2 cellular contexts compared by ENCODE assay signal in the genomic region with DNA sequence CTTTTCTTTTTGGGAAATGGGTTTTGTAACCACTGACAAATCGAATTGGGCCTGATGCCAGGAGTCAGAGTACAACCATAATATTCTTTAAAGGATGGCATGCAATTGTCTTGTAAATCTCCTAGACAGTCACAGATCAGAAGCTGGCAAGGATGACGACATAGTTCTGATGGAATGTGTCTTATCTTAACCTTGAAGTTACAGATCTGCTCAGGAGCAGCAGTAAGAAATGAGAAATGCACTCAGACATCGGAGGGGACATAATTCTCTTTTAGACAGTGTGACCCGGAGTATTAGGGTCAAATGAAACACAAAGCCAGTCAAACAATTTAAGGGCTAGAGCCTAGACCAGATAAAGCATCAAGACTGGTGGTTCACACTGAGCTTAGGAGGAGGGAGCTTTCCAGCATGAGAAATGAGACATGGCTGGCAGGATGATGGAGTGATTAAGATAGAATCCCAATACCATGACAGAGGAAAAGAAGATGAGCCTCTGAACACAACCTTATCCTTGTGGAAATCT.
TF ChIP-seq lines count a peak whose summit lies in the region.

No MANE protein-coding gene starts in this region.

TF ChIP-seq in GM23338, 12 proteins besides CTCF, POLR2A, EP300 and RAD21:
- TF ChIP-seq ZNF114 (CRISPR knock-in tag; IDR thresholded peaks at IDR 0.05) (no peak), ZNF331 (CRISPR knock-in tag; IDR thresholded peaks at IDR 0.05; ENCODE audit: low read depth) (no peak), EZH2phosphoT487 (IDR thresholded peaks at IDR 0.05; ENCODE audit: unreplicated experiment) (no peak), CREB1 (CRISPR knock-in tag; IDR thresholded peaks at IDR 0.05; ENCODE audit: low read depth) (no peak), POLR2AphosphoS5 (IDR thresholded peaks at IDR 0.05; ENCODE audit: low read depth) (no peak), NANOG (IDR thresholded peaks at IDR 0.05; ENCODE audit: borderline replicate concordance) (no peak)
- TF ChIP-seq, protein P1, sequence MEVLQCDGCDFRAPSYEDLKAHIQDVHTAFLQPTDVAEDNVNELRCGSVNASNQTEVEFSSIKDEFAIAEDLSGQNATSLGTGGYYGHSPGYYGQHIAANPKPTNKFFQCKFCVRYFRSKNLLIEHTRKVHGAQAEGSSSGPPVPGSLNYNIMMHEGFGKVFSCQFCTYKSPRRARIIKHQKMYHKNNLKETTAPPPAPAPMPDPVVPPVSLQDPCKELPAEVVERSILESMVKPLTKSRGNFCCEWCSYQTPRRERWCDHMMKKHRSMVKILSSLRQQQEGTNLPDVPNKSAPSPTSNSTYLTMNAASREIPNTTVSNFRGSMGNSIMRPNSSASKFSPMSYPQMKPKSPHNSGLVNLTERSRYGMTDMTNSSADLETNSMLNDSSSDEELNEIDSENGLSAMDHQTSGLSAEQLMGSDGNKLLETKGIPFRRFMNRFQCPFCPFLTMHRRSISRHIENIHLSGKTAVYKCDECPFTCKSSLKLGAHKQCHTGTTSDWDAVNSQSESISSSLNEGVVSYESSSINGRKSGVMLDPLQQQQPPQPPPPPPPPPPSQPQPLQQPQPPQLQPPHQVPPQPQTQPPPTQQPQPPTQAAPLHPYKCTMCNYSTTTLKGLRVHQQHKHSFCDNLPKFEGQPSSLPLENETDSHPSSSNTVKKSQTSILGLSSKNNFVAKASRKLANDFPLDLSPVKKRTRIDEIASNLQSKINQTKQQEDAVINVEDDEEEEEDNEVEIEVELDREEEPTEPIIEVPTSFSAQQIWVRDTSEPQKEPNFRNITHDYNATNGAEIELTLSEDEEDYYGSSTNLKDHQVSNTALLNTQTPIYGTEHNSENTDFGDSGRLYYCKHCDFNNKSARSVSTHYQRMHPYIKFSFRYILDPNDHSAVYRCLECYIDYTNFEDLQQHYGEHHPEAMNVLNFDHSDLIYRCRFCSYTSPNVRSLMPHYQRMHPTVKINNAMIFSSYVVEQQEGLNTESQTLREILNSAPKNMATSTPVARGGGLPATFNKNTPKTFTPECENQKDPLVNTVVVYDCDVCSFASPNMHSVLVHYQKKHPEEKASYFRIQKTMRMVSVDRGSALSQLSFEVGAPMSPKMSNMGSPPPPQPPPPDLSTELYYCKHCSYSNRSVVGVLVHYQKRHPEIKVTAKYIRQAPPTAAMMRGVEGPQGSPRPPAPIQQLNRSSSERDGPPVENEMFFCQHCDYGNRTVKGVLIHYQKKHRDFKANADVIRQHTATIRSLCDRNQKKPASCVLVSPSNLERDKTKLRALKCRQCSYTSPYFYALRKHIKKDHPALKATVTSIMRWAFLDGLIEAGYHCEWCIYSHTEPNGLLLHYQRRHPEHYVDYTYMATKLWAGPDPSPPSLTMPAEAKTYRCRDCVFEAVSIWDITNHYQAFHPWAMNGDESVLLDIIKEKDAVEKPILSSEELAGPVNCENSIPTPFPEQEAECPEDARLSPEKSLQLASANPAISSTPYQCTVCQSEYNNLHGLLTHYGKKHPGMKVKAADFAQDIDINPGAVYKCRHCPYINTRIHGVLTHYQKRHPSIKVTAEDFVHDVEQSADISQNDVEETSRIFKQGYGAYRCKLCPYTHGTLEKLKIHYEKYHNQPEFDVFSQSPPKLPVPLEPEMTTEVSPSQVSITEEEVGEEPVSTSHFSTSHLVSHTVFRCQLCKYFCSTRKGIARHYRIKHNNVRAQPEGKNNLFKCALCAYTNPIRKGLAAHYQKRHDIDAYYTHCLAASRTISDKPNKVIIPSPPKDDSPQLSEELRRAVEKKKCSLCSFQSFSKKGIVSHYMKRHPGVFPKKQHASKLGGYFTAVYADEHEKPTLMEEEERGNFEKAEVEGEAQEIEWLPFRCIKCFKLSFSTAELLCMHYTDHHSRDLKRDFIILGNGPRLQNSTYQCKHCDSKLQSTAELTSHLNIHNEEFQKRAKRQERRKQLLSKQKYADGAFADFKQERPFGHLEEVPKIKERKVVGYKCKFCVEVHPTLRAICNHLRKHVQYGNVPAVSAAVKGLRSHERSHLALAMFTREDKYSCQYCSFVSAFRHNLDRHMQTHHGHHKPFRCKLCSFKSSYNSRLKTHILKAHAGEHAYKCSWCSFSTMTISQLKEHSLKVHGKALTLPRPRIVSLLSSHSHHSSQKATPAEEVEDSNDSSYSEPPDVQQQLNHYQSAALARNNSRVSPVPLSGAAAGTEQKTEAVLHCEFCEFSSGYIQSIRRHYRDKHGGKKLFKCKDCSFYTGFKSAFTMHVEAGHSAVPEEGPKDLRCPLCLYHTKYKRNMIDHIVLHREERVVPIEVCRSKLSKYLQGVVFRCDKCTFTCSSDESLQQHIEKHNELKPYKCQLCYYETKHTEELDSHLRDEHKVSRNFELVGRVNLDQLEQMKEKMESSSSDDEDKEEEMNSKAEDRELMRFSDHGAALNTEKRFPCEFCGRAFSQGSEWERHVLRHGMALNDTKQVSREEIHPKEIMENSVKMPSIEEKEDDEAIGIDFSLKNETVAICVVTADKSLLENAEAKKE (CRISPR knock-in tag; IDR thresholded peaks at IDR 0.05): no peak
- TF ChIP-seq, protein P2, sequence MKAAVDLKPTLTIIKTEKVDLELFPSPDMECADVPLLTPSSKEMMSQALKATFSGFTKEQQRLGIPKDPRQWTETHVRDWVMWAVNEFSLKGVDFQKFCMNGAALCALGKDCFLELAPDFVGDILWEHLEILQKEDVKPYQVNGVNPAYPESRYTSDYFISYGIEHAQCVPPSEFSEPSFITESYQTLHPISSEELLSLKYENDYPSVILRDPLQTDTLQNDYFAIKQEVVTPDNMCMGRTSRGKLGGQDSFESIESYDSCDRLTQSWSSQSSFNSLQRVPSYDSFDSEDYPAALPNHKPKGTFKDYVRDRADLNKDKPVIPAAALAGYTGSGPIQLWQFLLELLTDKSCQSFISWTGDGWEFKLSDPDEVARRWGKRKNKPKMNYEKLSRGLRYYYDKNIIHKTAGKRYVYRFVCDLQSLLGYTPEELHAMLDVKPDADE (IDR thresholded peaks at IDR 0.05): no peak
- TF ChIP-seq, protein P3, sequence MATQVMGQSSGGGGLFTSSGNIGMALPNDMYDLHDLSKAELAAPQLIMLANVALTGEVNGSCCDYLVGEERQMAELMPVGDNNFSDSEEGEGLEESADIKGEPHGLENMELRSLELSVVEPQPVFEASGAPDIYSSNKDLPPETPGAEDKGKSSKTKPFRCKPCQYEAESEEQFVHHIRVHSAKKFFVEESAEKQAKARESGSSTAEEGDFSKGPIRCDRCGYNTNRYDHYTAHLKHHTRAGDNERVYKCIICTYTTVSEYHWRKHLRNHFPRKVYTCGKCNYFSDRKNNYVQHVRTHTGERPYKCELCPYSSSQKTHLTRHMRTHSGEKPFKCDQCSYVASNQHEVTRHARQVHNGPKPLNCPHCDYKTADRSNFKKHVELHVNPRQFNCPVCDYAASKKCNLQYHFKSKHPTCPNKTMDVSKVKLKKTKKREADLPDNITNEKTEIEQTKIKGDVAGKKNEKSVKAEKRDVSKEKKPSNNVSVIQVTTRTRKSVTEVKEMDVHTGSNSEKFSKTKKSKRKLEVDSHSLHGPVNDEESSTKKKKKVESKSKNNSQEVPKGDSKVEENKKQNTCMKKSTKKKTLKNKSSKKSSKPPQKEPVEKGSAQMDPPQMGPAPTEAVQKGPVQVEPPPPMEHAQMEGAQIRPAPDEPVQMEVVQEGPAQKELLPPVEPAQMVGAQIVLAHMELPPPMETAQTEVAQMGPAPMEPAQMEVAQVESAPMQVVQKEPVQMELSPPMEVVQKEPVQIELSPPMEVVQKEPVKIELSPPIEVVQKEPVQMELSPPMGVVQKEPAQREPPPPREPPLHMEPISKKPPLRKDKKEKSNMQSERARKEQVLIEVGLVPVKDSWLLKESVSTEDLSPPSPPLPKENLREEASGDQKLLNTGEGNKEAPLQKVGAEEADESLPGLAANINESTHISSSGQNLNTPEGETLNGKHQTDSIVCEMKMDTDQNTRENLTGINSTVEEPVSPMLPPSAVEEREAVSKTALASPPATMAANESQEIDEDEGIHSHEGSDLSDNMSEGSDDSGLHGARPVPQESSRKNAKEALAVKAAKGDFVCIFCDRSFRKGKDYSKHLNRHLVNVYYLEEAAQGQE (IDR thresholded peaks at IDR 0.05; ENCODE audit: unreplicated experiment): no peak

TF ChIP-seq in endothelial cell of umbilical vein, 7 proteins besides CTCF, POLR2A, EP300 and RAD21:
- TF ChIP-seq GATA2 (IDR thresholded peaks at IDR 0.05; ENCODE audit: insufficient read depth, insufficient read length, low read depth, low read length) (no peak), EZH2 (IDR thresholded peaks at IDR 0.05; ENCODE audit: borderline replicate concordance, low read depth, low read length, severe bottlenecking) (no peak), JUN (IDR thresholded peaks at IDR 0.05; ENCODE audit: borderline replicate concordance, insufficient read depth, insufficient read length, low read depth) (no peak), FOS (IDR thresholded peaks at IDR 0.05; ENCODE audit: borderline replicate concordance, insufficient read depth, low read length) (no peak), MYC (IDR thresholded peaks at IDR 0.05; ENCODE audit: low read depth, low read length) (no peak), POLR2AphosphoS5 (IDR thresholded peaks at IDR 0.05; ENCODE audit: insufficient read depth, low read depth, low read length) (no peak)
- TF ChIP-seq, protein P4, sequence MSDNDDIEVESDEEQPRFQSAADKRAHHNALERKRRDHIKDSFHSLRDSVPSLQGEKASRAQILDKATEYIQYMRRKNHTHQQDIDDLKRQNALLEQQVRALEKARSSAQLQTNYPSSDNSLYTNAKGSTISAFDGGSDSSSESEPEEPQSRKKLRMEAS (IDR thresholded peaks at IDR 0.05; ENCODE audit: insufficient read depth, insufficient read length): no peak
